Comparison of ENCODE assay signal across 13 cellular contexts in the genomic region with DNA sequence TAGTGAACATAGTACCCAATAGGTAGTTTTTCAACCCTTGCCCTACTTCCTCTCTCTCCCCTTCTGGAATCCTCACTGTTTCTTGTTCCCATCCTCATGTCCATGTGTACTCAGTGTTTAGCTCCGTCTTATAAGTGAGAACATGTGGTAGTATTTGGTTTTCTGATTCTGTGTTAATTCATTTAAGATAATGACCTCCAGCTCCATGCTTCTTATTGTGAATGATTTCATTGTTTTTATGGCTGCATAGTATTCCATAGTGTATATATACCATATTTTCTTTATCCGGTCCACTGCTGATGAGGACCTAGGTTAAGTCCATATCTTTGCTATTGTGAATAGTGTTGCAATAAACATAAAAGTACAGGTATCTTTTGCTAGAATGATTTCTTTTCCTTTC.
"Had no signal": no experiment of that assay in that cellular context is flagged by ENCODE, and none has a peak within 500 bp of the region (broad histone marks: within the 10 kb centered on the region; RNA-seq: fewer than 3 reads in every experiment).

No MANE protein-coding gene starts in this region.

- H3K9me3 Mint-ChIP-seq: activated naive CD4-positive, alpha-beta T cell treated with anti-CD3 and anti-CD28 coated beads, Interleukin-2, amount 50 U/mL, for 72 hours; activated T-helper 2 cell treated with anti-CD3 and anti-CD28 coated beads, Interferon-gamma antibody, Interleukin-2, Interleukin-4, amounts not matched to agents 10 μg/mL and 5 μg/mL and 100 μg/mL, durations not matched to agents 14 hours and 24 hours and 36 hours; dendritic cell treated with granulocyte-macrophage colony-stimulating factor and Interleukin-4, amounts not matched to agents 40 ng/mL and 50 ng/mL, for 4 days; effector memory CD8-positive, alpha-beta T cell had no signal

- H3K9me3 ChIP-seq: gastroesophageal sphincter, right atrium auricular region had no signal

- H3K4me3 Mint-ChIP-seq: dendritic cell treated with granulocyte-macrophage colony-stimulating factor and Interleukin-4, amounts not matched to agents 40 ng/mL and 50 ng/mL, for 4 days had no signal

- ATAC-seq: activated naive CD4-positive, alpha-beta T cell treated with anti-CD3 and anti-CD28 coated beads, Interleukin-2, amount 50 U/mL, for 72 hours; effector memory CD8-positive, alpha-beta T cell; gastroesophageal sphincter had no signal

- H3K27me3 ChIP-seq: brain microvascular endothelial cell, gastroesophageal sphincter, right atrium auricular region had no signal

- DNase-seq: activated CD4-positive, CD25-positive, alpha-beta regulatory T cell; brain microvascular endothelial cell; effector memory CD8-positive, alpha-beta T cell; kidney glomerular epithelial cell; posterior cingulate gyrus; substantia nigra; trophoblast cell had no signal

- H3K27me3 Mint-ChIP-seq: dendritic cell treated with granulocyte-macrophage colony-stimulating factor and Interleukin-4, amounts not matched to agents 40 ng/mL and 50 ng/mL, for 4 days; effector memory CD8-positive, alpha-beta T cell had no signal

- H3K4me3 ChIP-seq: gastroesophageal sphincter, right atrium auricular region, skin epidermis had no signal

- H3K27ac ChIP-seq: brain microvascular endothelial cell, gastroesophageal sphincter, right atrium auricular region, skin epidermis had no signal

- H3K36me3 ChIP-seq: brain microvascular endothelial cell, gastroesophageal sphincter, right atrium auricular region had no signal

- H3K27ac Mint-ChIP-seq: activated T-helper 2 cell treated with anti-CD3 and anti-CD28 coated beads, Interferon-gamma antibody, Interleukin-2, Interleukin-4, amounts not matched to agents 10 μg/mL and 5 μg/mL and 100 μg/mL, durations not matched to agents 14 hours and 24 hours and 36 hours; dendritic cell treated with granulocyte-macrophage colony-stimulating factor and Interleukin-4, amounts not matched to agents 40 ng/mL and 50 ng/mL, for 4 days had no signal
